1 cellular context compared by ENCODE assay signal in the genomic region with DNA sequence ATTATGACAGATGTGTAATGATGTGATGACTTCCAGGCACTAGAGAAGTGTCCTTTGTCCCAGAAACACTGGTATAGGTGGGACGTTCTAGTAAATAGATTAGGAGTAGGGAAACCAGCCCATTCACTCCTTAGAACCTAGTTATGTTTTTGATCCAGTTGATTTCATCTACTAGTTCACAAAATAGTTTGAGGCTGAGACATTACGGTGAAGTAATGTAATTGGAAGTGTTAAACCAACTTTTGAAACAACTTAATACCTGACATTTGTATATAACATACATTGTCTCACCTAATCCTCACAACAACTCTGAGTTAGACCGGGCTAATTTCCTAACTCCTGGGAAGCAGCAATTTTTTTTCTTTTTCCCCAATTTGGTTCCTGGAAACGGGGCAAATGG.
TF ChIP-seq lines count a peak whose summit lies in the region.

No MANE protein-coding gene starts in this region.

TF ChIP-seq in GM23338, 12 proteins besides CTCF, POLR2A, EP300 and RAD21 (continued from another document):
- no peak for TF ChIP-seq REST (IDR thresholded peaks at IDR 0.05; ENCODE audit: unreplicated experiment)
- TF ChIP-seq ZNF462 (CRISPR knock-in tag; IDR thresholded peaks at IDR 0.05) = no peak
- TF ChIP-seq ZNF114 (CRISPR knock-in tag; IDR thresholded peaks at IDR 0.05) = no peak
- no peak for TF ChIP-seq CREB1 (CRISPR knock-in tag; IDR thresholded peaks at IDR 0.05; ENCODE audit: low read depth)
- TF ChIP-seq NANOG (IDR thresholded peaks at IDR 0.05; ENCODE audit: borderline replicate concordance) = no peak
- no peak for TF ChIP-seq EZH2phosphoT487 (IDR thresholded peaks at IDR 0.05; ENCODE audit: unreplicated experiment)
- no peak for TF ChIP-seq STAT1 (IDR thresholded peaks at IDR 0.05; ENCODE audit: unreplicated experiment)
- no peak for TF ChIP-seq JUNB (IDR thresholded peaks at IDR 0.05; ENCODE audit: unreplicated experiment)
- TF ChIP-seq POLR2AphosphoS5 (IDR thresholded peaks at IDR 0.05; ENCODE audit: low read depth) = no peak
- no peak for TF ChIP-seq EZH2 (IDR thresholded peaks at IDR 0.05; ENCODE audit: low read depth, unreplicated experiment)
